ENCODE assay signal across 33 cellular contexts in the genomic region with DNA sequence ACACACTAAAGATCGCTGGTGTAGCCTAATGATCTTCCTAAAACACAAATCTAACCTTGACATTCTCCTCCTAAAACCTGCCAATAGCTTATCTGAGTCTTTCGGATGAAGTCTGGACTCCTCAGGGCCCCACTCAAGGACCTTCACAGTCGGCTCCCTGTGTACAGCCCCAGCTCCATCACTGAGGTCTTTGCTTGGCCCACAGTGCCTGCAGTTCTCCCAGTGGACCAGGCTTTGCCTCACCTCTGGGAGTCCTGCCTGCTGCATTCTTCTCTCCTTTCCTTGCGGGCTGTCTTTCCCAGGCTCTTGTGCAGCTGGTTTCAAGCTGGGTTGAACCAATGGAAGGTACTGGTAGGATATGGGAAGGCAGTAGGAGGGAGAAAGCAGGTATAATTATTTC.
"Had no signal": no experiment of that assay in that cellular context is flagged by ENCODE, and none has a peak within 500 bp of the region (broad histone marks: within the 10 kb centered on the region; RNA-seq: fewer than 3 reads in every experiment).

No MANE protein-coding gene starts in this region.

- FAIRE-seq: astrocyte, TTC549 had no signal

- H3K4me1 ChIP-seq: adrenal gland, breast epithelium had no signal

- H3K36me3 ChIP-seq: adrenal gland, brain microvascular endothelial cell, breast epithelium had no signal

- H3K27me3 ChIP-seq: adrenal gland, body of pancreas, brain microvascular endothelial cell, breast epithelium had no signal

- H3K4me3 ChIP-seq: adrenal gland, body of pancreas, breast epithelium had no signal

- DNase-seq: activated B cell treated with CpG ODN at 0.5 μM for 24 hours; activated CD4-positive, alpha-beta memory T cell treated with anti-CD3 and anti-CD28 coated beads for 36 hours; activated CD4-positive, alpha-beta T cell treated with anti-CD3 and anti-CD28 coated beads for 4 hours; activated CD4-positive, alpha-beta T cell treated with anti-CD3 and anti-CD28 coated beads, Interleukin-2, amount 10 ng/mL, durations not matched to agents 24 days and 14 days; activated CD4-positive, alpha-beta T cell treated with anti-CD3 and anti-CD28 coated beads, Interleukin-2, amount 50 U/mL, for 1 hour; activated CD4-positive, alpha-beta T cell treated with anti-CD3 and anti-CD28 coated beads, Interleukin-2, amount 50 U/mL, for 4 hours; activated CD4-positive, CD25-positive, alpha-beta regulatory T cell treated with anti-CD3 and anti-CD28 coated beads, Interleukin-2, amount 50 U/mL, for 72 hours; activated CD8-positive, alpha-beta memory T cell treated with anti-CD3 and anti-CD28 coated beads, Interleukin-2, amount 50 U/mL, for 4 hours; activated CD8-positive, alpha-beta T cell treated with anti-CD3 and anti-CD28 coated beads for 36 hours; activated effector memory CD4-positive, alpha-beta T cell treated with anti-CD3 and anti-CD28 coated beads, Interleukin-2, amount 50 U/mL, for 16 hours; activated gamma-delta T cell treated with Interleukin-2 at 50 U/mL for 16 hours; activated naive CD4-positive, alpha-beta T cell; activated naive CD4-positive, alpha-beta T cell treated with anti-CD3 and anti-CD28 coated beads for 36 hours; activated naive CD4-positive, alpha-beta T cell treated with anti-CD3 and anti-CD28 coated beads, Interleukin-2, amount 50 U/mL, for 16 hours; activated naive CD8-positive, alpha-beta T cell treated with anti-CD3 and anti-CD28 coated beads for 36 hours; activated T-cell treated with anti-CD3 and anti-CD28 coated beads for 4 hours; activated T-cell treated with anti-CD3 and anti-CD28 coated beads, Interleukin-2, amount 50 U/mL, for 1 hour; activated T-cell treated with anti-CD3 and anti-CD28 coated beads, Interleukin-2, amount 50 U/mL, for 4 hours; activated T-cell treated with anti-CD3 and anti-CD28 coated beads, Interleukin-2, amount 50 U/mL, for 72 hours; adrenal gland; amniotic stem cell; aorta; body of pancreas; brain microvascular endothelial cell; central memory CD4-positive, alpha-beta T cell; T-helper 2 cell; T-helper 9 cell had no signal

- ATAC-seq: activated CD8-positive, alpha-beta T cell treated with anti-CD3 and anti-CD28 coated beads for 36 hours; activated naive CD4-positive, alpha-beta T cell treated with anti-CD3 and anti-CD28 coated beads, Interleukin-2, amount 50 U/mL, for 72 hours; activated T-cell treated with anti-CD3 and anti-CD28 coated beads, Interleukin-2, amount 50 U/mL, for 4 hours; activated T-cell treated with anti-CD3 and anti-CD28 coated beads, Interleukin-2, amount 50 U/mL, for 72 hours; activated T-helper 17 cell treated with anti-CD3 and anti-CD28 coated beads, Interleukin-2, amount 50 U/mL, for 72 hours; body of pancreas had no signal

- H3K27ac ChIP-seq: adrenal gland, body of pancreas, brain microvascular endothelial cell, breast epithelium, VCaP had no signal

- H3K9me3 ChIP-seq: adrenal gland, body of pancreas had no signal
